ENCODE assay signal across 8 cellular contexts in genomic region chr2:189580267-189580661, GRCh38. TPM values are rescaled to one million over a fixed set of nuclear protein-coding genes. Genes with fewer than 3 reads are reported as not detected.
A peak's percentile ranks its signal among the peaks of the same experiment; 100 is the strongest.
DNase-seq lines count a peak whose midpoint lies in the region; ATAC-seq and TF ChIP-seq lines count a peak whose summit lies in the region.

No MANE protein-coding gene starts in this region.

- peaks cover 25% of the 10 kb centered on the region for H3K27me3 Mint-ChIP-seq in activated CD8-positive, alpha-beta T cell treated with anti-CD3 and anti-CD28 coated beads for 36 hours
- H3K27me3 Mint-ChIP-seq in neural crest cell (ENCODE audit: low read depth), result peaks cover 71% of the 10 kb centered on the region

- DNase-seq in NCI-H748 (lab: John Stamatoyannopoulos, UW; ENCODE audit: unreplicated experiment), result peak; percentile 53
- DNase-seq in NCI-H748 treated with DMSO at 0.1 percent for 48 hours (lab: John Stamatoyannopoulos, UW), result no peak
- DNase-seq in Jurkat, Clone E6-1 (ENCODE audit: low read depth, low spot score), result peak; percentile 76
- peak; percentile 48 for DNase-seq in activated CD8-positive, alpha-beta T cell treated with anti-CD3 and anti-CD28 coated beads for 36 hours
- DNase-seq in fibroblast of villous mesenchyme (ENCODE audit: low read depth), result no peak
- DNase-seq in neural crest cell (ENCODE audit: low read depth, low spot score), result peak; percentile 20
- DNase-seq in HT-29 (ENCODE audit: low spot score), result no peak

- peak overlapping the region; percentile 1 for H3K27ac Mint-ChIP-seq in activated CD8-positive, alpha-beta T cell treated with anti-CD3 and anti-CD28 coated beads for 36 hours
- no peak overlapping the region for H3K27ac Mint-ChIP-seq in neural crest cell (ENCODE audit: unreplicated experiment)

- intact Hi-C loops in activated CD8-positive, alpha-beta T cell treated with anti-CD3 and anti-CD28 coated beads for 36 hours (cut with micrococcal nuclease), result no loop called here

- CTCF ChIA-PET in activated CD8-positive, alpha-beta T cell treated with anti-CD3 and anti-CD28 coated beads for 36 hours (lab: Charles Lee), result interaction anchor here (0.8 to 1.5 kb wide), 3 partner anchors 8 to 52 kb away, joined by 3 to 4 read pairs (median 3); no protein-coding TSS in a partner anchor

- no peak for TF ChIP-seq CTCF in activated CD8-positive, alpha-beta T cell treated with anti-CD3 and anti-CD28 coated beads for 36 hours (IDR thresholded peaks at IDR 0.05)
- no peak for TF ChIP-seq CTCF in fibroblast of villous mesenchyme (IDR thresholded peaks at IDR 0.05; ENCODE audit: insufficient read depth, low read depth, low read length)
- TF ChIP-seq CTCF in neural crest cell (conservative IDR thresholded peaks at IDR 0.05), result no peak

- no peaks in the 10 kb centered on the region for H3K9me3 Mint-ChIP-seq in activated CD8-positive, alpha-beta T cell treated with anti-CD3 and anti-CD28 coated beads for 36 hours
- H3K9me3 Mint-ChIP-seq in neural crest cell, result no peaks in the 10 kb centered on the region

- H3K36me3 Mint-ChIP-seq in activated CD8-positive, alpha-beta T cell treated with anti-CD3 and anti-CD28 coated beads for 36 hours (ENCODE audit: low read depth), result no peaks in the 10 kb centered on the region
- no peaks in the 10 kb centered on the region for H3K36me3 Mint-ChIP-seq in neural crest cell (ENCODE audit: low read depth)

- peaks cover 25% of the 10 kb centered on the region for H3K4me1 Mint-ChIP-seq in activated CD8-positive, alpha-beta T cell treated with anti-CD3 and anti-CD28 coated beads for 36 hours (ENCODE audit: low read depth)
- H3K4me1 Mint-ChIP-seq in neural crest cell, result peaks cover 16% of the 10 kb centered on the region

- peak overlapping the region; percentile 74 for H3K4me3 Mint-ChIP-seq in activated CD8-positive, alpha-beta T cell treated with anti-CD3 and anti-CD28 coated beads for 36 hours
- peak overlapping the region; percentile 81 for H3K4me3 Mint-ChIP-seq in neural crest cell

- peak overlapping the region; percentile 70 for H3K4me3 ChIP-seq in Jurkat, Clone E6-1 (ENCODE audit: low read length)
- H3K4me3 ChIP-seq in fibroblast of villous mesenchyme (ENCODE audit: low read depth, low read length), result peak overlapping the region; percentile 65

- peak; percentile 55 for ATAC-seq in activated CD8-positive, alpha-beta T cell treated with anti-CD3 and anti-CD28 coated beads for 36 hours
- no peak for ATAC-seq in GM18519 (IDR thresholded peaks at IDR 0.05; ENCODE audit: low FRiP score, unreplicated experiment)

- POLR2A ChIA-PET in activated CD8-positive, alpha-beta T cell treated with anti-CD3 and anti-CD28 coated beads for 36 hours (lab: Charles Lee), result interaction anchor here (0.9 kb wide), 2 partner anchors 11 to 115 kb away, joined by 3 to 4 read pairs; no protein-coding TSS in a partner anchor

RNA-seq across cellular contexts. Expression of gene SLC40A1, which starts 0.3 kb away (rescaled TPM):
- 14.9 TPM for polyA plus RNA-seq in Jurkat, Clone E6-1 (2012; ENCODE audit: insufficient read depth, insufficient read length)
- 1 to 10 TPM; 1.2 to 1.5 TPM for total RNA-seq in activated CD8-positive, alpha-beta T cell treated with anti-CD3 and anti-CD28 coated beads for 36 hours
- total RNA-seq in fibroblast of villous mesenchyme (7.7 and 19.4 TPM in 2 replicates), neural crest cell (2.0 and 2.6 TPM in 2 replicates)
- 85.1 and 87.6 TPM in 2 replicates for total RNA-seq in HT-29 (2014; rRNA removed; shearing (Covaris generic))

Comparison
In these comparisons a context has a peak if more than half of its experiments do, and no peak if none do; other contexts are left out.
1. DNase-seq: peak in NCI-H748 (single experiment), Jurkat, Clone E6-1 (single experiment), activated CD8-positive, alpha-beta T cell treated with anti-CD3 and anti-CD28 coated beads for 36 hours (single experiment) and neural crest cell (single experiment); none in NCI-H748 treated with DMSO at 0.1 percent for 48 hours (single experiment), fibroblast of villous mesenchyme (single experiment) and HT-29 (single experiment).